Comparison of ENCODE assay signal across 8 cellular contexts in genomic region chr2:203533696-203534471, GRCh38. TPM values are rescaled to one million over a fixed set of nuclear protein-coding genes. Genes with fewer than 3 reads are reported as not detected.
A peak's percentile ranks its signal among the peaks of the same experiment; 100 is the strongest.
DNase-seq lines count a peak whose midpoint lies in the region; ATAC-seq, FAIRE-seq and TF ChIP-seq lines count a peak whose summit lies in the region.

No MANE protein-coding gene starts in this region.

- peak overlapping the region; percentile 89 for H3K4me3 Mint-ChIP-seq in astrocyte (ENCODE audit: unreplicated experiment)

- H4K20me1 ChIP-seq in MM.1S (ENCODE audit: insufficient read depth, low read length) (no peaks in the 10 kb centered on the region), astrocyte (ENCODE audit: insufficient read depth, low read length) (peaks cover 47% of the 10 kb centered on the region)

- H3K4me1 Mint-ChIP-seq in astrocyte (ENCODE audit: low read depth, unreplicated experiment): peaks cover 17% of the 10 kb centered on the region

- H3K27ac Mint-ChIP-seq in astrocyte (ENCODE audit: unreplicated experiment): peak overlapping the region; percentile 21

- peak overlapping the region; percentile 89 for H3K4me3 ChIP-seq in MM.1S (ENCODE audit: low read length)
- H3K4me3 ChIP-seq in astrocyte (ENCODE audit: insufficient read depth, low read depth, low read length): peak overlapping the region; percentile 87
- peak overlapping the region; percentile 89 for H3K4me3 ChIP-seq in kidney epithelial cell (ENCODE audit: low read depth, low read length)
- peak overlapping the region; percentile 79 to 82 for H3K4me3 ChIP-seq in stomach smooth muscle (ENCODE audit: low read length in 2 of 2)

- H3K9ac ChIP-seq in ES-I3 (ENCODE audit: low read depth, low read length) (peak overlapping the region; percentile 49), MM.1S (ENCODE audit: low read length) (no peak overlapping the region), astrocyte (ENCODE audit: low read length) (peak overlapping the region; percentile 91), stomach smooth muscle (ENCODE audit: low read length in 2 of 2) (peak overlapping the region; percentile 30 to 55)

- peaks cover 2% of the 10 kb centered on the region for H3K27me3 Mint-ChIP-seq in astrocyte (ENCODE audit: low read depth, unreplicated experiment)

- DNase-seq in MM.1S (peak; percentile 53), astrocyte (ENCODE audit: low read depth) (peak; percentile 90), kidney epithelial cell (ENCODE audit: low read depth) (no peak), KBM-7 (no peak)
- DNase-seq in NK-92 treated with Interleukin-12 subunit alpha and Interleukin-12 subunit beta, amount 100 ng/mL, for 24 hours (lab: John Stamatoyannopoulos, UW): no peak

- peak overlapping the region; percentile 83 for H3K4me2 ChIP-seq in MM.1S (ENCODE audit: low read depth, low read length)
- H3K4me2 ChIP-seq in astrocyte (ENCODE audit: low read length): peak overlapping the region; percentile 91

- H3K9me2 ChIP-seq in MM.1S (replicated peaks; ENCODE audit: insufficient read depth, low read length): no peaks in the 10 kb centered on the region

- H2AFZ ChIP-seq in MM.1S (ENCODE audit: low read length): no peak overlapping the region
- H2AFZ ChIP-seq in astrocyte (ENCODE audit: low read depth, low read length): no peak overlapping the region

- no peak for FAIRE-seq in astrocyte (lab: Jason Lieb, UNC)

- peaks cover 7% of the 10 kb centered on the region for H3K4me1 ChIP-seq in ES-I3 (ENCODE audit: insufficient read depth, low read length)
- peaks cover 14% of the 10 kb centered on the region; the same call in 1 of the 2 replicates for H3K4me1 ChIP-seq in MM.1S (ENCODE audit: low read length)
- H3K4me1 ChIP-seq in astrocyte (ENCODE audit: insufficient read depth, low read length): peaks cover 7% of the 10 kb centered on the region
- peaks cover 10% of the 10 kb centered on the region for H3K4me1 ChIP-seq in stomach smooth muscle (ENCODE audit: control insufficient read depth, insufficient read depth, low read length)

- peaks cover 53% of the 10 kb centered on the region for H3K79me2 ChIP-seq in MM.1S (ENCODE audit: low read length)
- peaks cover 61% of the 10 kb centered on the region for H3K79me2 ChIP-seq in astrocyte (ENCODE audit: insufficient read depth, low read length)

- H3K9me3 ChIP-seq in ES-I3 (ENCODE audit: control insufficient read depth, insufficient read depth, low read length) (no peaks in the 10 kb centered on the region), MM.1S (replicated peaks; ENCODE audit: insufficient read depth, low read length) (no peaks in the 10 kb centered on the region), astrocyte (ENCODE audit: insufficient read depth, low read depth, low read length) (no peaks in the 10 kb centered on the region), stomach smooth muscle (ENCODE audit: control insufficient read depth in 2 of 2, low read length in 2 of 2) (no peaks in the 10 kb centered on the region)

- TF ChIP-seq CTCF in MM.1S (IDR thresholded peaks at IDR 0.05; ENCODE audit: low read length): no peak
- TF ChIP-seq CTCF in astrocyte (IDR thresholded peaks at IDR 0.05; ENCODE audit: insufficient read depth, low read depth, low read length): no peak
- no peak for TF ChIP-seq CTCF in kidney epithelial cell (IDR thresholded peaks at IDR 0.05; ENCODE audit: insufficient read depth, low read length, poor library complexity, severe bottlenecking)

- no peaks in the 10 kb centered on the region for H3K36me3 Mint-ChIP-seq in astrocyte (ENCODE audit: low read depth, unreplicated experiment)

- in situ Hi-C loops in KBM-7 (cut with MboI; ENCODE audit: low pct_unique_long_range_greater_than_20kb, low sequenced_read_pairs): no loop called here

- no peak for ATAC-seq in HG03442 (IDR thresholded peaks at IDR 0.05; ENCODE audit: unreplicated experiment)

- H3K27ac ChIP-seq in MM.1S (ENCODE audit: low read length) (no peak overlapping the region), astrocyte (ENCODE audit: low read depth, low read length) (peak overlapping the region; percentile 78), stomach smooth muscle (ENCODE audit: low read length) (no peak overlapping the region)

- peaks cover 17% of the 10 kb centered on the region for H3F3A ChIP-seq in MM.1S (ENCODE audit: insufficient read depth, low read length)

- H3K27me3 ChIP-seq in MM.1S (replicated peaks; ENCODE audit: insufficient read depth, low read length) (no peaks in the 10 kb centered on the region), astrocyte (ENCODE audit: insufficient read depth, low read length) (no peaks in the 10 kb centered on the region), kidney epithelial cell (ENCODE audit: control insufficient read depth, insufficient read depth, low read length) (no peaks in the 10 kb centered on the region), stomach smooth muscle (ENCODE audit: control insufficient read depth in 1 of 2, insufficient read depth in 2 of 2, low read length in 2 of 2) (no peaks in the 10 kb centered on the region)

- no peaks in the 10 kb centered on the region for H3K36me3 ChIP-seq in ES-I3 (ENCODE audit: insufficient read depth, low read length)
- H3K36me3 ChIP-seq in MM.1S (replicated peaks; ENCODE audit: insufficient read depth, low read length): no peaks in the 10 kb centered on the region
- no peaks in the 10 kb centered on the region for H3K36me3 ChIP-seq in astrocyte (ENCODE audit: insufficient read depth, low read length)
- H3K36me3 ChIP-seq in kidney epithelial cell (ENCODE audit: control insufficient read depth, insufficient read depth, low read length): no peaks in the 10 kb centered on the region
- no peaks in the 10 kb centered on the region for H3K36me3 ChIP-seq in stomach smooth muscle (ENCODE audit: control insufficient read depth in 2 of 2, insufficient read depth in 2 of 2, low read length in 2 of 2)

- peaks cover 11% of the 10 kb centered on the region for H3K9me3 Mint-ChIP-seq in astrocyte (ENCODE audit: unreplicated experiment)

RNA-seq across cellular contexts. Expression of gene RAPH1, which starts 1.2 kb away (rescaled TPM):
- total RNA-seq in astrocyte (43.4 and 50.4 TPM in 2 replicates), kidney epithelial cell (18.0 and 28.9 TPM in 2 replicates)

Comparison
In these comparisons a context has a peak if more than half of its experiments do, and no peak if none do; other contexts are left out.
1. DNase-seq: peak in MM.1S (single experiment) and astrocyte (single experiment); none in kidney epithelial cell (single experiment), KBM-7 (single experiment) and NK-92 treated with Interleukin-12 subunit alpha and Interleukin-12 subunit beta, amount 100 ng/mL, for 24 hours (single experiment).
2. Peak in every context shown above with its lines, with median percentiles within 50 percentile points of each other: H3K4me3 ChIP-seq.